ENCODE assay signal across 12 cellular contexts in genomic region chr1:176745945-176746344, GRCh38.
A peak's percentile ranks its signal among the peaks of the same experiment; 100 is the strongest.
DNase-seq lines count a peak whose midpoint lies in the region; ATAC-seq, FAIRE-seq and TF ChIP-seq lines count a peak whose summit lies in the region.
"Had no signal": no experiment of that assay in that cellular context is flagged by ENCODE, and none has a peak within 500 bp of the region (broad histone marks: within the 10 kb centered on the region; RNA-seq: fewer than 3 reads in every experiment).

No MANE protein-coding gene starts in this region.

- DNase-seq in SHP77 (lab: John Stamatoyannopoulos, UW) (peak; percentile 3 to 12), SHP77 treated with DMSO at 0.1 percent for 48 hours (lab: John Stamatoyannopoulos, UW) (no peak), NAMALWA (ENCODE audit: low spot score) (peak; percentile 15), bronchial epithelial cell (ENCODE audit: low read depth) (no peak), smooth muscle cell (lab: John Stamatoyannopoulos, UW; ENCODE audit: unreplicated experiment) (no peak), HK-2 (ENCODE audit: unreplicated experiment) (no peak), putamen (ENCODE audit: low spot score) (no peak)
- DNase-seq: activated CD4-positive, CD25-positive, alpha-beta regulatory T cell; NCI-H1092 had no signal

- H4K20me1 ChIP-seq in smooth muscle cell (ENCODE audit: low read depth): no peaks in the 10 kb centered on the region

- ATAC-seq in GM19455 (IDR thresholded peaks at IDR 0.05; ENCODE audit: unreplicated experiment): no peak

- no peak overlapping the region for H3K4me2 ChIP-seq in smooth muscle cell
- H3K4me2 ChIP-seq: hepatocyte had no signal

- no peaks in the 10 kb centered on the region for H3K4me1 ChIP-seq in smooth muscle cell (ENCODE audit: low read depth)

- H3K27me3 ChIP-seq in bronchial epithelial cell (ENCODE audit: control insufficient read depth, insufficient read depth, low read length) (no peaks in the 10 kb centered on the region), smooth muscle cell (ENCODE audit: low read depth) (peaks cover 6% of the 10 kb centered on the region)
- H3K27me3 ChIP-seq: hepatocyte had no signal

- FAIRE-seq in bronchial epithelial cell (lab: Jason Lieb, UNC): peak; percentile 23
- FAIRE-seq: RCC 7860 had no signal

- H3K27ac ChIP-seq in smooth muscle cell (ENCODE audit: low read depth): no peak overlapping the region
- H3K27ac ChIP-seq: hepatocyte had no signal

- TF ChIP-seq CTCF in bronchial epithelial cell (IDR thresholded peaks at IDR 0.05; ENCODE audit: insufficient read depth, low read length, severe bottlenecking) (no peak), smooth muscle cell (IDR thresholded peaks at IDR 0.05; ENCODE audit: borderline replicate concordance, insufficient read depth, poor library complexity, severe bottlenecking) (peak; percentile 19)

- 54% methylated on average over 1 of the region's 1 CpG for WGBS in smooth muscle cell (ENCODE audit: low lambda C conversion rate)

- no peaks in the 10 kb centered on the region for H3K79me2 ChIP-seq in smooth muscle cell (ENCODE audit: low read depth)
- H3K79me2 ChIP-seq: hepatocyte had no signal

- H3K9ac ChIP-seq in smooth muscle cell (ENCODE audit: low read depth): no peak overlapping the region

- H3K9me3 ChIP-seq in smooth muscle cell (replicated peaks; ENCODE audit: low read depth): no peaks in the 10 kb centered on the region

- H3K36me3 ChIP-seq in bronchial epithelial cell (ENCODE audit: control insufficient read depth, insufficient read depth, low read length): no peaks in the 10 kb centered on the region
- H3K36me3 ChIP-seq in smooth muscle cell (ENCODE audit: low read depth): no peaks in the 10 kb centered on the region

- H3K4me3 ChIP-seq in bronchial epithelial cell (ENCODE audit: low read depth, low read length) (no peak overlapping the region), smooth muscle cell (no peak overlapping the region)
- H3K4me3 ChIP-seq: hepatocyte had no signal

- no peak overlapping the region for H2AFZ ChIP-seq in smooth muscle cell (ENCODE audit: low read depth)
- H2AFZ ChIP-seq: hepatocyte had no signal

- no peaks in the 10 kb centered on the region for H3F3A ChIP-seq in smooth muscle cell (ENCODE audit: low read depth)

Comparison
In these comparisons a context has a peak if more than half of its experiments do, and no peak if none do; other contexts are left out.
1. DNase-seq: peak in SHP77 (2 of 2) and NAMALWA (single experiment); none in SHP77 treated with DMSO at 0.1 percent for 48 hours (single experiment), bronchial epithelial cell (single experiment), smooth muscle cell (single experiment), HK-2 (single experiment) and putamen (single experiment).